In the genomic region with DNA sequence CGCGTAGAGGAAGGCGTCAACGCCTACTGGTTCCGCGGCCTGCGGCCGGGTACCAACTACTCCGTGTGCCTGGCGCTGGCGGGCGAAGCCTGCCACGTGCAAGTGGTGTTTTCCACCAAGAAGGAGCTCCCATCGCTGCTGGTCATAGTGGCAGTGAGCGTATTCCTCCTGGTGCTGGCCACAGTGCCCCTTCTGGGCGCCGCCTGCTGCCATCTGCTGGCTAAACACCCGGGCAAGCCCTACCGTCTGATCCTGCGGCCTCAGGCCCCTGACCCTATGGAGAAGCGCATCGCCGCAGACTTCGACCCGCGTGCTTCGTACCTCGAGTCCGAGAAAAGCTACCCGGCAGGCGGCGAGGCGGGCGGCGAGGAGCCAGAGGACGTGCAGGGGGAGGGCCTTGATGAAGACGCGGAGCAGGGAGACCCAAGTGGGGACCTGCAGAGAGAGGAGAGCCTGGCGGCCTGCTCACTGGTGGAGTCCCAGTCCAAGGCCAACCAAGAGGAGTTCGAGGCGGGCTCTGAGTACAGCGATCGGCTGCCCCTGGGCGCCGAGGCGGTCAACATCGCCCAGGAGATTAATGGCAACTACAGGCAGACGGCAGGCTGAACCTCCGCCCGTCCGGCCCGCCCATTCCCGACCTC, we compare ENCODE assay signal across 9 cellular contexts. TPM values are rescaled to one million over a fixed set of nuclear protein-coding genes. Genes with fewer than 3 reads are reported as not detected.
A peak's percentile ranks its signal among the peaks of the same experiment; 100 is the strongest.
DNase-seq lines count a peak whose midpoint lies in the region; ATAC-seq and TF ChIP-seq lines count a peak whose summit lies in the region.
"Had no signal": no experiment of that assay in that cellular context is flagged by ENCODE, and none has a peak within 500 bp of the region (broad histone marks: within the 10 kb centered on the region; RNA-seq: fewer than 3 reads in every experiment).

No MANE protein-coding gene starts in this region.

- TF ChIP-seq CTCF in GM12864 (IDR thresholded peaks at IDR 0.05; ENCODE audit: low read depth, low read length, missing control alignments) (peak; percentile 32), VCaP (conservative IDR thresholded peaks at IDR 0.05) (peak; percentile 59), sigmoid colon (IDR thresholded peaks at IDR 0.05) (peak in 3 of 4 experiments; percentile 11 to 41 (median 35))

- no peaks in the 10 kb centered on the region for H3K9me3 ChIP-seq in sigmoid colon

- intact Hi-C loops in left cardiac atrium (cut with DNase I) (loop anchor here in 1 of 2 donors (10.0 kb wide), 1 partner anchor 110 kb away; no protein-coding TSS in a partner anchor), sigmoid colon (cut with DNase I) (loop anchor here (10.0 kb wide), 1 partner anchor 160 kb away; no protein-coding TSS in a partner anchor)

- peaks cover 62 to 100% (median 91%) of the 10 kb centered on the region in 3 donors for H3K27me3 ChIP-seq in sigmoid colon

- peaks cover 0 to 64% (median 52%) of the 10 kb centered on the region in 4 donors for H3K4me1 ChIP-seq in sigmoid colon

- peak; percentile 24 to 25 for ATAC-seq in left cardiac atrium

- H3K36me3 ChIP-seq in sigmoid colon: no peaks in the 10 kb centered on the region

- H3K4me3 ChIP-seq in GM12864 (ENCODE audit: low read depth, low read length): no peak overlapping the region
- H3K4me3 ChIP-seq in sigmoid colon: no peak overlapping the region

- 11 to 12% methylated on average over 53 of the region's 53 CpGs for WGBS in sigmoid colon, 2 donors

- H3K27ac ChIP-seq in VCaP (no peak overlapping the region), sigmoid colon (no peak overlapping the region)

- TF ChIP-seq EP300 in sigmoid colon (IDR thresholded peaks at IDR 0.05): no peak

- TF ChIP-seq POLR2A in sigmoid colon (IDR thresholded peaks at IDR 0.05): no peak

- no peak for DNase-seq in GM12864 (ENCODE audit: low read depth)
- peak; percentile 67 for DNase-seq in left cardiac atrium
- DNase-seq in sigmoid colon: peak; percentile 73
- no peak for DNase-seq in middle frontal gyrus (ENCODE audit: extremely low spot score, low spot score)
- no peak for DNase-seq in GM19240 (ENCODE audit: insufficient read length, low spot score)
- DNase-seq in HPDE6-E6E7 (ENCODE audit: extremely low spot score): no peak
- DNase-seq in HuH-7 (ENCODE audit: low spot score): no peak

RNA-seq across cellular contexts. Expression of gene ISLR2, which starts 4.1 kb away (rescaled TPM):
- 1 to 10 TPM; 1.9 to 3.9 TPM for total RNA-seq in left cardiac atrium
- 1 to 10 TPM in 2 of 4 donors, under 1 TPM in 2; 0.16 to 2.2 (median 1.1) TPM for total RNA-seq in sigmoid colon
- 1 to 10 TPM in 1 of 3 donors, not detected in 2; 1.1 TPM for polyA plus RNA-seq in sigmoid colon
- total RNA-seq: LHCN-M2 had no signal

RNA-seq across cellular contexts. Expression of gene ISLR, which starts 39.0 kb away (rescaled TPM):
- total RNA-seq in left cardiac atrium (10 to 100 TPM; 22.8 to 28.2 TPM), sigmoid colon (100 to 1,000 TPM in 2 of 4 donors, 10 to 100 TPM in 2; 71.4 to 186 (median 121) TPM)
- 10 to 100 TPM in 1 of 3 donors, 1 to 10 TPM in 1, under 1 TPM in 1; 0.69 to 16.3 (median 7.8) TPM for polyA plus RNA-seq in sigmoid colon

RNA-seq across cellular contexts. Expression of gene GOLGA6A, which starts 52.2 kb away (rescaled TPM):
- total RNA-seq in left cardiac atrium: not detected
- total RNA-seq in sigmoid colon: not detected
- polyA plus RNA-seq in sigmoid colon: not detected
- total RNA-seq: LHCN-M2 had no signal

Comparison
In these comparisons a context has a peak if more than half of its experiments do, and no peak if none do; other contexts are left out.
1. DNase-seq: peak in left cardiac atrium (single experiment) and sigmoid colon (single experiment); none in GM12864 (single experiment), middle frontal gyrus (single experiment), GM19240 (single experiment), HPDE6-E6E7 (single experiment) and HuH-7 (single experiment).
2. Peak in every context shown above with its lines, with median percentiles within 50 percentile points of each other: CTCF ChIP-seq.